ENCODE assay signal across 14 cellular contexts in genomic region chr2:46082531-46083485, GRCh38.
DNase-seq lines count a peak whose midpoint lies in the region; ATAC-seq, FAIRE-seq and TF ChIP-seq lines count a peak whose summit lies in the region.
"Had no signal": no experiment of that assay in that cellular context is flagged by ENCODE, and none has a peak within 500 bp of the region (broad histone marks: within the 10 kb centered on the region; RNA-seq: fewer than 3 reads in every experiment).

No MANE protein-coding gene starts in this region.

- H2BK20ac ChIP-seq in IMR-90 (ENCODE audit: low read depth, low read length): peak overlapping the region; percentile 48

- peaks cover 10% of the 10 kb centered on the region; the same call in 1 of the 2 replicates for H3K9me1 ChIP-seq in IMR-90 (ENCODE audit: insufficient read depth, low read length)

- H3K4me2 ChIP-seq in IMR-90 (ENCODE audit: low read depth, low read length): no peak overlapping the region
- H3K4me2 ChIP-seq in astrocyte (ENCODE audit: low read length): no peak overlapping the region
- H3K4me2 ChIP-seq in GM23338: no peak overlapping the region
- H3K4me2 ChIP-seq: KMS-11 had no signal

- H2AFZ ChIP-seq in IMR-90 (replicated peaks; ENCODE audit: low read length, poor library complexity): no peak overlapping the region
- no peak overlapping the region for H2AFZ ChIP-seq in astrocyte (ENCODE audit: low read depth, low read length)
- H2AFZ ChIP-seq in GM23338: no peak overlapping the region; the same call in 1 of the 2 replicates

- no peak for FAIRE-seq in astrocyte (lab: Jason Lieb, UNC)

- peaks cover 4% of the 10 kb centered on the region for H3K27me3 Mint-ChIP-seq in astrocyte (ENCODE audit: low read depth, unreplicated experiment)
- H3K27me3 Mint-ChIP-seq in GM23338 (ENCODE audit: insufficient read depth, low read depth, poor library complexity): peaks cover 3% of the 10 kb centered on the region
- H3K27me3 Mint-ChIP-seq: activated naive CD8-positive, alpha-beta T cell treated with anti-CD3 and anti-CD28 coated beads for 36 hours had no signal

- no peak overlapping the region for H2BK5ac ChIP-seq in IMR-90 (ENCODE audit: low read depth, low read length, poor library complexity, severe bottlenecking)

- peak overlapping the region; percentile 68 for H3K4ac ChIP-seq in IMR-90 (ENCODE audit: low read depth, low read length)

- H3K9me3 Mint-ChIP-seq in astrocyte (ENCODE audit: unreplicated experiment): peaks cover 3% of the 10 kb centered on the region
- H3K9me3 Mint-ChIP-seq in GM23338: no peaks in the 10 kb centered on the region
- H3K9me3 Mint-ChIP-seq: activated naive CD8-positive, alpha-beta T cell treated with anti-CD3 and anti-CD28 coated beads for 36 hours had no signal

- H3K4me3 Mint-ChIP-seq in astrocyte (ENCODE audit: unreplicated experiment) (no peak overlapping the region), GM23338 (no peak overlapping the region)
- H3K4me3 Mint-ChIP-seq: activated naive CD8-positive, alpha-beta T cell treated with anti-CD3 and anti-CD28 coated beads for 36 hours had no signal

- peak overlapping the region; percentile 79; the same call in 1 of the 2 replicates for H2AK5ac ChIP-seq in IMR-90 (ENCODE audit: low read depth, low read length)

- peak; percentile 35 for DNase-seq in AG08396 (ENCODE audit: low spot score)
- DNase-seq in IMR-90: peak; percentile 88
- DNase-seq in astrocyte (ENCODE audit: low read depth): peak; percentile 96
- DNase-seq in hepatic stellate cell (ENCODE audit: low spot score): peak; percentile 36
- DNase-seq in NCI-H2029 (lab: John Stamatoyannopoulos, UW): no peak
- no peak for DNase-seq in GM23338 (ENCODE audit: low spot score)
- DNase-seq in stimulated activated naive CD4-positive, alpha-beta T cell treated with Interleukin-2 at 50 U/mL for 16 hours (lab: John Stamatoyannopoulos, UW): no peak
- no peak for DNase-seq in uterus
- DNase-seq: activated naive CD8-positive, alpha-beta T cell treated with anti-CD3 and anti-CD28 coated beads for 36 hours; Caco-2; foreskin melanocyte; NK-92 treated with Interleukin-12 subunit alpha and Interleukin-12 subunit beta, amount 100 ng/mL, for 24 hours had no signal

- H3K79me2 ChIP-seq in astrocyte (ENCODE audit: insufficient read depth, low read length) (no peaks in the 10 kb centered on the region), GM23338 (replicated peaks; ENCODE audit: insufficient read depth) (no peaks in the 10 kb centered on the region)

- H3K4me1 Mint-ChIP-seq in astrocyte (ENCODE audit: low read depth, unreplicated experiment) (peaks cover 14% of the 10 kb centered on the region), GM23338 (no peaks in the 10 kb centered on the region)

- in situ Hi-C loops in IMR-90 (cut with MboI; ENCODE audit: low sequenced_read_pairs): no loop called here

- peak overlapping the region; percentile 34; the same call in 2 of the 3 replicates for H2BK15ac ChIP-seq in IMR-90 (ENCODE audit: low read depth, low read length)

- ATAC-seq in IMR-90 (ENCODE audit: low read depth): peak; percentile 63
- no peak for ATAC-seq in GM23338

- dilution Hi-C loops in IMR-90 (cut with HindIII; ENCODE audit: low sequenced_read_pairs, unreplicated experiment): no loop called here

- peaks cover 56 to 61% of the 10 kb centered on the region in 2 experiments for H3K79me1 ChIP-seq in IMR-90 (ENCODE audit: low read depth in 1 of 2, low read length in 2 of 2)

- H4K20me1 ChIP-seq in IMR-90 (ENCODE audit: insufficient read depth, low read length) (no peaks in the 10 kb centered on the region), astrocyte (ENCODE audit: insufficient read depth, low read length) (no peaks in the 10 kb centered on the region), GM23338 (replicated peaks; ENCODE audit: insufficient read depth) (no peaks in the 10 kb centered on the region)

- H3K36me3 Mint-ChIP-seq in astrocyte (ENCODE audit: low read depth, unreplicated experiment): peaks cover 11% of the 10 kb centered on the region
- H3K36me3 Mint-ChIP-seq in GM23338 (ENCODE audit: low read depth): no peaks in the 10 kb centered on the region

- CTCF ChIA-PET in IMR-90 (lab: Yijun Ruan, JAX): interaction anchor here (1.0 kb wide), 1 partner anchor 20 kb away, joined by 5 read pairs; no protein-coding TSS in a partner anchor

- H3K4me1 ChIP-seq in IMR-90 (ENCODE audit: control insufficient read depth, insufficient read depth, low read length) (peaks cover 7% of the 10 kb centered on the region), astrocyte (ENCODE audit: insufficient read depth, low read length) (peaks cover 12% of the 10 kb centered on the region), GM23338 (ENCODE audit: insufficient read depth) (no peaks in the 10 kb centered on the region), uterus (no peaks in the 10 kb centered on the region)
- H3K4me1 ChIP-seq: Caco-2 had no signal

- H3K36me3 ChIP-seq in IMR-90 (ENCODE audit: control insufficient read depth, insufficient read depth, low read length) (peaks cover 13% of the 10 kb centered on the region), astrocyte (ENCODE audit: insufficient read depth, low read length) (no peaks in the 10 kb centered on the region), GM23338 (ENCODE audit: insufficient read depth) (no peaks in the 10 kb centered on the region), uterus (no peaks in the 10 kb centered on the region)

- H3F3A ChIP-seq in GM23338 (replicated peaks; ENCODE audit: low read depth): no peaks in the 10 kb centered on the region

- TF ChIP-seq POLR2A in IMR-90 (IDR thresholded peaks at IDR 0.05; ENCODE audit: low read depth, low read length) (no peak), uterus (IDR thresholded peaks at IDR 0.05) (no peak)

- H4K5ac ChIP-seq in IMR-90 (ENCODE audit: low read depth, low read length): peak overlapping the region; percentile 74; the same call in 1 of the 2 replicates

- H4K91ac ChIP-seq in IMR-90 (ENCODE audit: insufficient read depth, low read depth, low read length): peak overlapping the region; percentile 71

- TF ChIP-seq CTCF in IMR-90 (conservative IDR thresholded peaks at IDR 0.05; ENCODE audit: low read depth, low read length): no peak
- no peak for TF ChIP-seq CTCF in astrocyte (IDR thresholded peaks at IDR 0.05; ENCODE audit: insufficient read depth, low read depth, low read length)
- no peak for TF ChIP-seq CTCF in GM23338 (conservative IDR thresholded peaks at IDR 0.05; ENCODE audit: low read depth in 2 of 2)
- no peak for TF ChIP-seq CTCF in uterus (IDR thresholded peaks at IDR 0.05)

- TF ChIP-seq RAD21 in IMR-90 (IDR thresholded peaks at IDR 0.05; ENCODE audit: low read length): no peak

- no peaks in the 10 kb centered on the region for H3K27me3 ChIP-seq in IMR-90 (ENCODE audit: control insufficient read depth, insufficient read depth, low read length)
- no peaks in the 10 kb centered on the region for H3K27me3 ChIP-seq in astrocyte (ENCODE audit: insufficient read depth, low read length)
- no peaks in the 10 kb centered on the region for H3K27me3 ChIP-seq in GM23338 (ENCODE audit: insufficient read depth)
- no peaks in the 10 kb centered on the region for H3K27me3 ChIP-seq in uterus

- peak overlapping the region; percentile 7 for H3K14ac ChIP-seq in IMR-90 (replicated peaks; ENCODE audit: low read depth, low read length)

- BruUV-seq in IMR-90 (replicated peaks; lab: Mats Ljungman, UMichigan): no TSS peak

- WGBS in IMR-90 (ENCODE audit: extremely low coverage in 2 of 2, insufficient read length in 1 of 2), 2 experiments: 48% methylated on average over 5 of the region's 14 CpGs; no CpG with 5 or more reads in 1 of the 2 experiments

- H2AK9ac ChIP-seq in IMR-90 (replicated peaks; ENCODE audit: low read depth, low read length, poor library complexity): no peak overlapping the region

- peak overlapping the region; percentile 37; the same call in 1 of the 2 replicates for H2BK120ac ChIP-seq in IMR-90 (ENCODE audit: low read depth, low read length)

- intact Hi-C loops in IMR-90 (cut with micrococcal nuclease): loop anchor here (2.0 kb wide), 1 partner anchor 14 kb away; no protein-coding TSS in a partner anchor
- intact Hi-C loops in uterus (cut with DNase I; ENCODE audit: low total_unique reads): no loop called here

- H3K4me3 ChIP-seq in IMR-90 (ENCODE audit: insufficient read depth, low read depth, low read length) (no peak overlapping the region), astrocyte (ENCODE audit: insufficient read depth, low read depth, low read length) (no peak overlapping the region), GM23338 (no peak overlapping the region), uterus (no peak overlapping the region)

- H3K18ac ChIP-seq in IMR-90 (ENCODE audit: low read depth, low read length): peak overlapping the region; percentile 37; the same call in 1 of the 2 replicates

- no peak overlapping the region for H3K56ac ChIP-seq in IMR-90 (ENCODE audit: extremely low read depth, insufficient read depth, low read length)

- POLR2A ChIA-PET in IMR-90 (lab: Charles Lee; ENCODE audit: unreplicated experiment): no interaction called here

- H4K8ac ChIP-seq in IMR-90 (ENCODE audit: low read depth in 2 of 2, low read length in 2 of 2): peak overlapping the region; percentile 12 to 63; a peak in 3 of 4 replicates

- H3K27ac Mint-ChIP-seq in astrocyte (ENCODE audit: unreplicated experiment) (peak overlapping the region; percentile 16), GM23338 (no peak overlapping the region)
- H3K27ac Mint-ChIP-seq: activated naive CD8-positive, alpha-beta T cell treated with anti-CD3 and anti-CD28 coated beads for 36 hours had no signal

- H3K23ac ChIP-seq in IMR-90 (ENCODE audit: low read depth, low read length): no peak overlapping the region

- H3K27ac ChIP-seq in IMR-90 (ENCODE audit: insufficient read depth, low read length) (peak overlapping the region; percentile 10; the same call in 1 of the 2 replicates), astrocyte (ENCODE audit: low read depth, low read length) (no peak overlapping the region), GM23338 (ENCODE audit: low read depth) (no peak overlapping the region), uterus (no peak overlapping the region)
- H3K27ac ChIP-seq: KMS-11, VCaP had no signal

- H3K9me3 ChIP-seq in IMR-90 (ENCODE audit: control insufficient read depth, insufficient read depth, low read length) (no peaks in the 10 kb centered on the region; the same call in 1 of the 2 replicates), astrocyte (ENCODE audit: insufficient read depth, low read depth, low read length) (no peaks in the 10 kb centered on the region), uterus (no peaks in the 10 kb centered on the region)
- H3K9me3 ChIP-seq: Caco-2 had no signal

- peaks cover 13% of the 10 kb centered on the region; the same call in 1 of the 2 replicates for H3K9me2 ChIP-seq in GM23338 (ENCODE audit: insufficient read depth)

- H3K9ac ChIP-seq in IMR-90 (ENCODE audit: low read depth, low read length) (no peak overlapping the region), astrocyte (ENCODE audit: low read length) (no peak overlapping the region)
- H3K9ac ChIP-seq: KMS-11 had no signal

TF ChIP-seq in GM23338, 12 proteins besides CTCF, POLR2A, EP300 and RAD21 (continues in another document):
- no peak for TF ChIP-seq EZH2phosphoT487 (IDR thresholded peaks at IDR 0.05; ENCODE audit: unreplicated experiment)

Comparison
In these comparisons a context has a peak if more than half of its experiments do, and no peak if none do; other contexts are left out.
1. DNase-seq: peak in AG08396 (single experiment), IMR-90 (single experiment), astrocyte (single experiment) and hepatic stellate cell (single experiment); none in NCI-H2029 (single experiment), GM23338 (single experiment), stimulated activated naive CD4-positive, alpha-beta T cell treated with Interleukin-2 at 50 U/mL for 16 hours (single experiment) and uterus (0 of 2).